In the genomic region with DNA sequence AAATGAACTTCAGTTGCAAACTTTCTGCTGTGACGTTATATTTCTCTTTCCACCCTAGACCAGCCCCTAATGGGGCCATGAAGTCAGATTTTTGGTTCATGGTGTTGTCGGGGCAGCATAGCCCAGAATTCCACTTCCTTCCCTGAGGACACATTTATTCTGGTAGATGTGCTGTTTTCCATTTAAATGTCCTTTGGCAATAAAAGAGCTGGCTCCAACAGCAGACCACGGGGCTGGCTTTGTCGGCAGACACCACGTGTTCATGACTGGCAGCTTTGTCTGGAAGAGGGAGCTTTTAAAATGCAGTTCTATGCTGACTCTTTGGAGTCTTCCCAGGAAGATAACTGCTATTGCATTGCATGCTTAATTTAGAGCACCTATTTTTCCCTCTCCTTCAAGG, we compare ENCODE assay signal across 12 cellular contexts. TPM values are rescaled to one million over a fixed set of nuclear protein-coding genes. Genes with fewer than 3 reads are reported as not detected.
DNase-seq lines count a peak whose midpoint lies in the region; ATAC-seq, FAIRE-seq and TF ChIP-seq lines count a peak whose summit lies in the region.
"Had no signal": no experiment of that assay in that cellular context is flagged by ENCODE, and none has a peak within 500 bp of the region (broad histone marks: within the 10 kb centered on the region; RNA-seq: fewer than 3 reads in every experiment).

No MANE protein-coding gene starts in this region.

- BruUV-seq in MCF 10A (replicated peaks; lab: Mats Ljungman, UMichigan): no TSS peak

- peak overlapping the region; percentile 76 for H2AFZ ChIP-seq in neuronal stem cell (ENCODE audit: low read length)

- peaks cover 16% of the 10 kb centered on the region for H3K4me1 Mint-ChIP-seq in MCF 10A (ENCODE audit: insufficient read depth, unreplicated experiment)

- H3K9ac ChIP-seq in neuronal stem cell (ENCODE audit: low read depth, low read length, poor library complexity): no peak overlapping the region

- peak in 1 of 2 donors; percentile 61 for DNase-seq in breast epithelium (ENCODE audit: low spot score in 2 of 2)
- no peak for DNase-seq in MCF 10A (ENCODE audit: unreplicated experiment)
- DNase-seq in globus pallidus (ENCODE audit: low spot score): peak; percentile 94
- DNase-seq in neuronal stem cell (ENCODE audit: low spot score): no peak
- peak in 1 of 2 donors; percentile 98 for DNase-seq in vagina (ENCODE audit: extremely low spot score in 2 of 2)
- DNase-seq in urothelium cell line (ENCODE audit: low spot score): no peak
- no peak for DNase-seq in HTR-8/SVneo (ENCODE audit: insufficient read length, low spot score)
- DNase-seq: activated CD4-positive, alpha-beta T cell treated with anti-CD3 and anti-CD28 coated beads for 1 hour; central memory CD4-positive, alpha-beta T cell; NCI-H187 treated with DMSO at 0.1 percent for 48 hours had no signal

- H3K27me3 Mint-ChIP-seq in MCF 10A (ENCODE audit: insufficient read depth, unreplicated experiment): no peaks in the 10 kb centered on the region

- H3K27me3 ChIP-seq in breast epithelium (no peaks in the 10 kb centered on the region), neuronal stem cell (ENCODE audit: control insufficient read depth in 3 of 3, insufficient read depth in 3 of 3, low read depth in 1 of 3, low read length in 3 of 3) (no peaks in the 10 kb centered on the region), vagina (no peaks in the 10 kb centered on the region)

- no peak overlapping the region for H2AK5ac ChIP-seq in neuronal stem cell (ENCODE audit: low read depth, low read length)

- H3K14ac ChIP-seq in neuronal stem cell (ENCODE audit: low read length): no peak overlapping the region

- CTCF ChIA-PET in MCF 10A (lab: Yijun Ruan, JAX): interaction anchor here (0.5 to 1.8 kb wide), 4 partner anchors 12 to 965 kb away, joined by 3 to 5 read pairs (median 4); no protein-coding TSS in a partner anchor

- no peak overlapping the region for H3K23ac ChIP-seq in neuronal stem cell (ENCODE audit: low read depth, low read length, poor library complexity)

- no peak for TF ChIP-seq POLR2A in breast epithelium (IDR thresholded peaks at IDR 0.05)
- TF ChIP-seq POLR2A in vagina (IDR thresholded peaks at IDR 0.05): no peak

- no peak overlapping the region for H3K4me3 Mint-ChIP-seq in MCF 10A (ENCODE audit: unreplicated experiment)

- no peaks in the 10 kb centered on the region for H3K9me3 ChIP-seq in breast epithelium
- H3K9me3 ChIP-seq in neuronal stem cell (replicated peaks in 1 of 2; ENCODE audit: control insufficient read depth in 2 of 2, insufficient read depth in 1 of 2, low read depth in 1 of 2, low read length in 2 of 2): no peaks in the 10 kb centered on the region
- H3K9me3 ChIP-seq in vagina: no peaks in the 10 kb centered on the region

- no peaks in the 10 kb centered on the region for H3K9me3 Mint-ChIP-seq in MCF 10A (ENCODE audit: unreplicated experiment)

- intact Hi-C loops in breast epithelium (cut with DNase I; ENCODE audit: low total_unique reads) (no loop called here), MCF 10A (cut with micrococcal nuclease) (no loop called here), vagina (cut with DNase I) (no loop called here)

- H3K36me3 ChIP-seq in breast epithelium (no peaks in the 10 kb centered on the region), neuronal stem cell (replicated peaks in 1 of 2; ENCODE audit: control insufficient read depth in 2 of 2, insufficient read depth in 2 of 2, low read length in 2 of 2) (no peaks in the 10 kb centered on the region), vagina (no peaks in the 10 kb centered on the region)

- no peak overlapping the region for H3K27ac Mint-ChIP-seq in MCF 10A (ENCODE audit: low read depth, unreplicated experiment)

- peak overlapping the region; percentile 69 to 87 for H3K27ac ChIP-seq in breast epithelium
- no peak overlapping the region for H3K27ac ChIP-seq in neuronal stem cell (replicated peaks; ENCODE audit: low read length)
- H3K27ac ChIP-seq in vagina: peak overlapping the region; percentile 89

- no peak overlapping the region for H3K18ac ChIP-seq in neuronal stem cell (ENCODE audit: low read length)

- no peak overlapping the region for H3K4ac ChIP-seq in neuronal stem cell (ENCODE audit: low read length)

- H2BK12ac ChIP-seq in neuronal stem cell (ENCODE audit: low read length): no peak overlapping the region

- H3K4me3 ChIP-seq in breast epithelium (no peak overlapping the region), neuronal stem cell (ENCODE audit: low read length in 2 of 2) (no peak overlapping the region), vagina (no peak overlapping the region)

- H4K8ac ChIP-seq in neuronal stem cell (ENCODE audit: low read depth, low read length): no peak overlapping the region

- no CpG with 5 or more reads among the region's 5 CpGs for WGBS in neuronal stem cell (ENCODE audit: extremely low coverage in 2 of 2, insufficient read length in 2 of 2, insufficient replicate concordance in 1 of 2), 2 donors

- H3K79me1 ChIP-seq in neuronal stem cell (ENCODE audit: low read depth, low read length): no peaks in the 10 kb centered on the region

- no peak overlapping the region for H4K91ac ChIP-seq in neuronal stem cell (ENCODE audit: low read depth, low read length, poor library complexity)

- no peaks in the 10 kb centered on the region for H3K36me3 Mint-ChIP-seq in MCF 10A (ENCODE audit: insufficient read depth, unreplicated experiment)

- H3K4me1 ChIP-seq in breast epithelium (peaks cover 0 to 13% of the 10 kb centered on the region in 2 donors), neuronal stem cell (ENCODE audit: control insufficient read depth in 2 of 2, insufficient read depth in 1 of 2, low read depth in 1 of 2, low read length in 2 of 2) (peaks cover 8 to 12% of the 10 kb centered on the region in 2 donors), vagina (peaks cover 32% of the 10 kb centered on the region)

- H2BK120ac ChIP-seq in neuronal stem cell (ENCODE audit: low read depth, low read length): no peak overlapping the region

- H2BK15ac ChIP-seq in neuronal stem cell (ENCODE audit: low read length): no peak overlapping the region

- no peak for TF ChIP-seq CTCF in breast epithelium (IDR thresholded peaks at IDR 0.05)
- TF ChIP-seq CTCF in MCF 10A (IDR thresholded peaks at IDR 0.05; ENCODE audit: unreplicated experiment): no peak
- TF ChIP-seq CTCF in vagina (IDR thresholded peaks at IDR 0.05): no peak

- no peak overlapping the region for H2BK5ac ChIP-seq in neuronal stem cell (ENCODE audit: low read length)

- FAIRE-seq in urothelium cell line (lab: Jason Lieb, UNC) (no peak), HTR-8/SVneo (lab: Jason Lieb, UNC) (no peak)
- FAIRE-seq: GM12891 had no signal

- POLR2A ChIA-PET in MCF 10A (lab: Yijun Ruan, JAX): no interaction called here

- no peak overlapping the region for H3K4me2 ChIP-seq in neuronal stem cell (ENCODE audit: insufficient read depth, low read length, poor library complexity, severe bottlenecking)

- no peak for ATAC-seq in GM21737 (IDR thresholded peaks at IDR 0.05; ENCODE audit: unreplicated experiment)

RNA-seq across cellular contexts. Expression of a gene that starts 17.6 kb away (rescaled TPM):
- total RNA-seq in breast epithelium: 10 to 100 TPM; 15.4 to 41.4 (median 21.8) TPM
- total RNA-seq in MCF 10A (2022): not detected in 2 replicates
- 0.01 TPM for polyA plus RNA-seq in neuronal stem cell (2013, experiment 1 of 2)
- polyA plus RNA-seq in neuronal stem cell (2013, experiment 2 of 2): 0.04 TPM
- total RNA-seq in vagina: 25.5 TPM

Comparison
In these comparisons a context has a peak if more than half of its experiments do, and no peak if none do; other contexts are left out.
1. RNA of a gene that starts 17.6 kb away (total RNA-seq): 25.5 TPM in vagina (single experiment) and 15.4 to 41.4 TPM in breast epithelium; not detected in MCF 10A; every median in the first group is over 10 times any median in the second.